ENCODE assay signal across 10 cellular contexts in genomic region chr1:210085359-210085758, GRCh38.
"Had no signal": no experiment of that assay in that cellular context is flagged by ENCODE, and none has a peak within 500 bp of the region (broad histone marks: within the 10 kb centered on the region; RNA-seq: fewer than 3 reads in every experiment).

No MANE protein-coding gene starts in this region.

- H3K9me3 Mint-ChIP-seq: GM23338, HFFc6 had no signal

- H3K27ac Mint-ChIP-seq: GM23338, H9, HFFc6, IgD-negative memory B cell had no signal

- H3K4me3 ChIP-seq: GM23338 had no signal

- H3K4me3 Mint-ChIP-seq: GM23338, H9, HFFc6, IgD-negative memory B cell had no signal

- H2AFZ ChIP-seq: GM23338 had no signal

- ATAC-seq: GM23338, HepG2 had no signal

- FAIRE-seq: H1, H54, HepG2 had no signal

- H3K36me3 Mint-ChIP-seq: IgD-negative memory B cell had no signal

- H3K27ac ChIP-seq: HL-60 had no signal

- H3K4me1 Mint-ChIP-seq: GM23338, H9, IgD-negative memory B cell had no signal

- DNase-seq: H9, HCEC 1CT, HFFc6, KBM-7 had no signal

- H3K4me2 ChIP-seq: GM23338 had no signal
